Comparison of ENCODE assay signal across 19 cellular contexts in genomic region chr3:124084398-124084881, GRCh38. TPM values are rescaled to one million over a fixed set of nuclear protein-coding genes. Genes with fewer than 3 reads are reported as not detected.
DNase-seq lines count a peak whose midpoint lies in the region; ATAC-seq and TF ChIP-seq lines count a peak whose summit lies in the region.
"Had no signal": no experiment of that assay in that cellular context is flagged by ENCODE, and none has a peak within 500 bp of the region (broad histone marks: within the 10 kb centered on the region; RNA-seq: fewer than 3 reads in every experiment).

No MANE protein-coding gene starts in this region.

- TF ChIP-seq CTCF in glutamatergic neuron (IDR thresholded peaks at IDR 0.05; ENCODE audit: partially characterized antibody, unreplicated experiment): no peak
- TF ChIP-seq CTCF in vagina (IDR thresholded peaks at IDR 0.05): no peak
- TF ChIP-seq CTCF in colonic mucosa (IDR thresholded peaks at IDR 0.05): no peak

- H3K9me3 Mint-ChIP-seq in glutamatergic neuron (ENCODE audit: unreplicated experiment): peaks cover 31% of the 10 kb centered on the region
- H3K9me3 Mint-ChIP-seq in activated T-helper 2 cell treated with anti-CD3 and anti-CD28 coated beads, Interferon-gamma antibody, Interleukin-2, Interleukin-4, amounts not matched to agents 10 μg/mL and 5 μg/mL and 100 μg/mL, durations not matched to agents 14 hours and 24 hours and 36 hours: no peaks in the 10 kb centered on the region
- H3K9me3 Mint-ChIP-seq: activated B cell treated with CpG ODN at 0.5 μM for 24 hours; central memory CD8-positive, alpha-beta T cell; HFFc6; mesothelial cell of epicardium; neural progenitor cell; T-helper 1 cell treated with Interleukin-12 subunit alpha and Interleukin-12 subunit beta and Interleukin-4 antibody, amounts not matched to agents 30 μg/mL and 1 μg/mL, for 36 hours had no signal

- H3K4me1 ChIP-seq in vagina (peaks cover 13% of the 10 kb centered on the region), colonic mucosa (no peaks in the 10 kb centered on the region)
- H3K4me1 ChIP-seq: Caco-2, neural progenitor cell had no signal

- H3K9ac ChIP-seq in colonic mucosa (ENCODE audit: low read depth in 2 of 2, low read length in 2 of 2): no peak overlapping the region
- H3K9ac ChIP-seq: neural progenitor cell had no signal

- intact Hi-C loops in Right ventricle myocardium inferior (cut with DNase I) (loop anchor here (5.0 kb wide), 1 partner anchor 193 kb away; no protein-coding TSS in a partner anchor), cardiac septum (cut with DNase I) (no loop called here), vagina (cut with DNase I) (no loop called here), colonic mucosa (cut with DNase I) (no loop called here)
- intact Hi-C loops in activated T-helper 2 cell treated with anti-CD3 and anti-CD28 coated beads, Interferon-gamma antibody, Interleukin-2, Interleukin-4, amounts not matched to agents 10 μg/mL and 5 μg/mL and 100 μg/mL, durations not matched to agents 14 hours and 24 hours and 36 hours (cut with micrococcal nuclease): no loop called here

- no peak for TF ChIP-seq POLR2A in vagina (IDR thresholded peaks at IDR 0.05)

- peak; percentile 37 for ATAC-seq in Right ventricle myocardium inferior

- H3K27ac ChIP-seq in vagina (peak overlapping the region; percentile 12), colonic mucosa (no peak overlapping the region)
- H3K27ac ChIP-seq: neural progenitor cell had no signal

- peak overlapping the region; percentile 43 for H3K4me3 Mint-ChIP-seq in glutamatergic neuron (ENCODE audit: unreplicated experiment)
- no peak overlapping the region for H3K4me3 Mint-ChIP-seq in activated T-helper 2 cell treated with anti-CD3 and anti-CD28 coated beads, Interferon-gamma antibody, Interleukin-2, Interleukin-4, amounts not matched to agents 10 μg/mL and 5 μg/mL and 100 μg/mL, durations not matched to agents 14 hours and 24 hours and 36 hours (ENCODE audit: low read depth)
- H3K4me3 Mint-ChIP-seq: activated B cell treated with CpG ODN at 0.5 μM for 24 hours; central memory CD8-positive, alpha-beta T cell; HFFc6; mesothelial cell of epicardium; neural progenitor cell; T-helper 1 cell treated with Interleukin-12 subunit alpha and Interleukin-12 subunit beta and Interleukin-4 antibody, amounts not matched to agents 30 μg/mL and 1 μg/mL, for 36 hours had no signal

- H3K27ac Mint-ChIP-seq in glutamatergic neuron (ENCODE audit: unreplicated experiment): peak overlapping the region; percentile 78
- H3K27ac Mint-ChIP-seq in activated T-helper 2 cell treated with anti-CD3 and anti-CD28 coated beads, Interferon-gamma antibody, Interleukin-2, Interleukin-4, amounts not matched to agents 10 μg/mL and 5 μg/mL and 100 μg/mL, durations not matched to agents 14 hours and 24 hours and 36 hours: no peak overlapping the region
- H3K27ac Mint-ChIP-seq: activated B cell treated with CpG ODN at 0.5 μM for 24 hours; HFFc6; mesothelial cell of epicardium; neural progenitor cell; T-helper 1 cell treated with Interleukin-12 subunit alpha and Interleukin-12 subunit beta and Interleukin-4 antibody, amounts not matched to agents 30 μg/mL and 1 μg/mL, for 36 hours had no signal

- no peak for DNase-seq in Right ventricle myocardium inferior (ENCODE audit: missing footprints)
- no peak for DNase-seq in cardiac septum (ENCODE audit: low spot score)
- DNase-seq in NCI-H446 treated with DMSO at 0.1 percent for 48 hours (lab: John Stamatoyannopoulos, UW): peak; percentile 32
- DNase-seq in glutamatergic neuron: no peak
- no peak for DNase-seq in vagina (ENCODE audit: extremely low spot score in 2 of 2)
- no peak for DNase-seq in colonic mucosa
- DNase-seq in hypothalamus (lab: John Stamatoyannopoulos, UW): no peak
- DNase-seq in activated T-helper 2 cell treated with anti-CD3 and anti-CD28 coated beads, Interferon-gamma antibody, Interleukin-2, Interleukin-4, amounts not matched to agents 10 μg/mL and 5 μg/mL and 100 μg/mL, durations not matched to agents 14 hours and 24 hours and 36 hours (ENCODE audit: low spot score): no peak
- DNase-seq: ACHN, activated B cell treated with CpG ODN at 0.5 μM for 24 hours, Caco-2, head of caudate nucleus, HFFc6, islet precursor cell, NCI-H1930 had no signal

- peaks cover 21% of the 10 kb centered on the region for H3K27me3 Mint-ChIP-seq in glutamatergic neuron (ENCODE audit: unreplicated experiment)
- peaks cover 13% of the 10 kb centered on the region for H3K27me3 Mint-ChIP-seq in activated T-helper 2 cell treated with anti-CD3 and anti-CD28 coated beads, Interferon-gamma antibody, Interleukin-2, Interleukin-4, amounts not matched to agents 10 μg/mL and 5 μg/mL and 100 μg/mL, durations not matched to agents 14 hours and 24 hours and 36 hours (ENCODE audit: low read depth)

- H3K27me3 ChIP-seq in vagina (no peaks in the 10 kb centered on the region), colonic mucosa (no peaks in the 10 kb centered on the region)
- H3K27me3 ChIP-seq: neural progenitor cell had no signal

- H3K36me3 Mint-ChIP-seq in glutamatergic neuron (ENCODE audit: unreplicated experiment): peaks cover 5% of the 10 kb centered on the region
- no peaks in the 10 kb centered on the region for H3K36me3 Mint-ChIP-seq in activated T-helper 2 cell treated with anti-CD3 and anti-CD28 coated beads, Interferon-gamma antibody, Interleukin-2, Interleukin-4, amounts not matched to agents 10 μg/mL and 5 μg/mL and 100 μg/mL, durations not matched to agents 14 hours and 24 hours and 36 hours (ENCODE audit: low read depth)
- H3K36me3 Mint-ChIP-seq: mesothelial cell of epicardium had no signal

- H3K36me3 ChIP-seq in vagina (no peaks in the 10 kb centered on the region), colonic mucosa (no peaks in the 10 kb centered on the region)
- H3K36me3 ChIP-seq: neural progenitor cell had no signal

- no peak overlapping the region for H3K4me3 ChIP-seq in vagina
- H3K4me3 ChIP-seq in colonic mucosa: no peak overlapping the region
- H3K4me3 ChIP-seq: neural progenitor cell had no signal

- peaks cover 80% of the 10 kb centered on the region for H3K4me1 Mint-ChIP-seq in glutamatergic neuron (ENCODE audit: low read depth, unreplicated experiment)
- no peaks in the 10 kb centered on the region for H3K4me1 Mint-ChIP-seq in activated T-helper 2 cell treated with anti-CD3 and anti-CD28 coated beads, Interferon-gamma antibody, Interleukin-2, Interleukin-4, amounts not matched to agents 10 μg/mL and 5 μg/mL and 100 μg/mL, durations not matched to agents 14 hours and 24 hours and 36 hours (ENCODE audit: low read depth)
- H3K4me1 Mint-ChIP-seq: central memory CD8-positive, alpha-beta T cell; mesothelial cell of epicardium had no signal

- H3K9me3 ChIP-seq in vagina: no peaks in the 10 kb centered on the region
- H3K9me3 ChIP-seq in colonic mucosa: no peaks in the 10 kb centered on the region
- H3K9me3 ChIP-seq: Caco-2 had no signal

RNA-seq across cellular contexts. Expression of gene KALRN, which starts 51.3 kb away (rescaled TPM):
- total RNA-seq in Right ventricle myocardium inferior: 66.0 TPM
- total RNA-seq in cardiac septum: 139 TPM
- total RNA-seq in glutamatergic neuron (ENCODE audit: unreplicated experiment): 867 TPM
- 48.1 TPM for total RNA-seq in vagina
- total RNA-seq in colonic mucosa: 10 to 100 TPM; 50.0 to 74.8 TPM
- total RNA-seq in activated T-helper 2 cell treated with anti-CD3 and anti-CD28 coated beads, Interferon-gamma antibody, Interleukin-2, Interleukin-4, amounts not matched to agents 10 μg/mL and 5 μg/mL and 100 μg/mL, durations not matched to agents 14 hours and 24 hours and 36 hours: 0.55 and 0.66 TPM in 2 replicates

Comparison
In these comparisons a context has a peak if more than half of its experiments do, and no peak if none do; other contexts are left out.
1. RNA of gene KALRN, which starts 51.3 kb away (total RNA-seq): 867 TPM in glutamatergic neuron (single experiment), 139 TPM in cardiac septum (single experiment), 50.0 to 74.8 TPM in colonic mucosa, 66.0 TPM in Right ventricle myocardium inferior (single experiment) and 48.1 TPM in vagina (single experiment); 0.55 to 0.66 TPM in activated T-helper 2 cell treated with anti-CD3 and anti-CD28 coated beads, Interferon-gamma antibody, Interleukin-2, Interleukin-4, amounts not matched to agents 10 μg/mL and 5 μg/mL and 100 μg/mL, durations not matched to agents 14 hours and 24 hours and 36 hours; every median in the first group is over 10 times any median in the second.